17 cellular contexts compared by ENCODE assay signal in genomic region chr3:190013943-190014924, GRCh38.
A peak's percentile ranks its signal among the peaks of the same experiment; 100 is the strongest.
DNase-seq lines count a peak whose midpoint lies in the region; ATAC-seq and TF ChIP-seq lines count a peak whose summit lies in the region.
"Had no signal": no experiment of that assay in that cellular context is flagged by ENCODE, and none has a peak within 500 bp of the region (broad histone marks: within the 10 kb centered on the region; RNA-seq: fewer than 3 reads in every experiment).

No MANE protein-coding gene starts in this region.

- H3K9me2 ChIP-seq in GM23248 (ENCODE audit: insufficient read depth) = no peaks in the 10 kb centered on the region; the same call in 1 of the 2 replicates

- H3K36me3 Mint-ChIP-seq in endodermal cell (ENCODE audit: low read depth) (peaks cover 23% of the 10 kb centered on the region), osteocyte (ENCODE audit: unreplicated experiment) (peaks cover 4% of the 10 kb centered on the region)
- H3K36me3 Mint-ChIP-seq: natural killer cell treated with Interleukin-12 subunit alpha and Interleukin-12 subunit beta and Interleukin-15 and Interleukin-18, amount 100 ng/mL, for 72 hours had no signal

- H3K4me3 Mint-ChIP-seq in endodermal cell (no peak overlapping the region), osteocyte (ENCODE audit: unreplicated experiment) (no peak overlapping the region)
- H3K4me3 Mint-ChIP-seq: activated CD4-positive, alpha-beta T cell treated with anti-CD3 and anti-CD28 coated beads for 36 hours; B cell; natural killer cell treated with Interleukin-12 subunit alpha and Interleukin-12 subunit beta and Interleukin-15 and Interleukin-18, amount 100 ng/mL, for 72 hours had no signal

- H3K27me3 Mint-ChIP-seq in endodermal cell (ENCODE audit: insufficient read depth) (no peaks in the 10 kb centered on the region), osteocyte (ENCODE audit: unreplicated experiment) (no peaks in the 10 kb centered on the region)
- H3K27me3 Mint-ChIP-seq: B cell had no signal

- 92% methylated on average over 7 of the region's 7 CpGs for WGBS in GM23248 (ENCODE audit: low coverage in 1 of 2, low lambda C conversion rate in 2 of 2, missing lambda C conversion rate in 2 of 2), 2 experiments
- 61 to 78% methylated on average over 4 to 7 of the region's 7 CpGs for WGBS in endodermal cell (ENCODE audit: insufficient coverage in 1 of 2, insufficient read length in 1 of 2), 2 experiments
- 62 to 64% methylated on average over 7 of the region's 7 CpGs for WGBS in lower leg skin, 2 donors
- WGBS in sigmoid colon, 2 donors = 69 to 80% methylated on average over 7 of the region's 7 CpGs

- H3K27ac Mint-ChIP-seq in endodermal cell (peak overlapping the region; percentile 45), osteocyte (ENCODE audit: unreplicated experiment) (peak overlapping the region; percentile 58)
- H3K27ac Mint-ChIP-seq: activated CD4-positive, alpha-beta T cell treated with anti-CD3 and anti-CD28 coated beads for 36 hours; B cell; natural killer cell treated with Interleukin-12 subunit alpha and Interleukin-12 subunit beta and Interleukin-15 and Interleukin-18, amount 100 ng/mL, for 72 hours had no signal

- H3F3A ChIP-seq in GM23248 (ENCODE audit: insufficient read depth) = peaks cover 29% of the 10 kb centered on the region

- H3K4me1 ChIP-seq in GM23248 (ENCODE audit: insufficient read depth) (peaks cover 33% of the 10 kb centered on the region), endodermal cell (ENCODE audit: control insufficient read depth, insufficient read depth, low read length) (peaks cover 24% of the 10 kb centered on the region), sigmoid colon (peaks cover 0 to 30% (median 15%) of the 10 kb centered on the region in 4 donors)

- TF ChIP-seq EP300 in sigmoid colon (IDR thresholded peaks at IDR 0.05) = no peak

- H3K36me3 ChIP-seq in GM23248 (ENCODE audit: low read depth) = no peaks in the 10 kb centered on the region
- H3K36me3 ChIP-seq in endodermal cell (ENCODE audit: control insufficient read depth, insufficient read depth, low read length) = peaks cover 57% of the 10 kb centered on the region
- no peaks in the 10 kb centered on the region for H3K36me3 ChIP-seq in sigmoid colon
- H3K36me3 ChIP-seq: brain microvascular endothelial cell had no signal

- ATAC-seq in GM21381 (IDR thresholded peaks at IDR 0.05; ENCODE audit: unreplicated experiment) = no peak
- ATAC-seq: activated CD4-positive, alpha-beta T cell treated with anti-CD3 and anti-CD28 coated beads for 36 hours; natural killer cell treated with Interleukin-12 subunit alpha and Interleukin-12 subunit beta and Interleukin-15 and Interleukin-18, amount 100 ng/mL, for 72 hours; Right ventricle myocardium inferior had no signal

- H3K9ac ChIP-seq in GM23248 = no peak overlapping the region
- H3K9ac ChIP-seq in endodermal cell (ENCODE audit: extremely low read depth, low read length, poor library complexity, severe bottlenecking) = no peak overlapping the region

- H4K20me1 ChIP-seq in GM23248 (ENCODE audit: insufficient read depth) = no peaks in the 10 kb centered on the region

- H3K4me3 ChIP-seq in GM23248 (no peak overlapping the region), endodermal cell (ENCODE audit: low read length) (peak overlapping the region; percentile 10), lower leg skin (ENCODE audit: low read depth, poor library complexity, severe bottlenecking) (no peak overlapping the region), sigmoid colon (no peak overlapping the region)

- intact Hi-C loops in lower leg skin (cut with DNase I; ENCODE audit: low total_unique reads) (no loop called here), sigmoid colon (cut with DNase I) (no loop called here)

- no peak overlapping the region for H2AFZ ChIP-seq in GM23248

- no peak for TF ChIP-seq CTCF in endodermal cell (conservative IDR thresholded peaks at IDR 0.05)
- TF ChIP-seq CTCF in osteocyte (IDR thresholded peaks at IDR 0.05) = no peak
- TF ChIP-seq CTCF in lower leg skin (IDR thresholded peaks at IDR 0.05) = no peak
- no peak for TF ChIP-seq CTCF in sigmoid colon (IDR thresholded peaks at IDR 0.05)

- H3K9me3 ChIP-seq in GM23248 (ENCODE audit: low read depth) (no peaks in the 10 kb centered on the region), endodermal cell (ENCODE audit: control insufficient read depth, low read length) (no peaks in the 10 kb centered on the region), sigmoid colon (no peaks in the 10 kb centered on the region)

- H3K4me1 Mint-ChIP-seq in endodermal cell = peaks cover 61% of the 10 kb centered on the region
- H3K4me1 Mint-ChIP-seq in osteocyte (ENCODE audit: unreplicated experiment) = peaks cover 89% of the 10 kb centered on the region
- H3K4me1 Mint-ChIP-seq: activated CD4-positive, alpha-beta T cell treated with anti-CD3 and anti-CD28 coated beads for 36 hours; B cell had no signal

- TF ChIP-seq POLR2A in lower leg skin (IDR thresholded peaks at IDR 0.05) (no peak), sigmoid colon (IDR thresholded peaks at IDR 0.05) (no peak)

- in situ Hi-C loops in GM23248 (cut with MboI) = no loop called here

- H3K4me2 ChIP-seq in GM23248 (ENCODE audit: unreplicated experiment) = no peak overlapping the region

- H3K79me2 ChIP-seq in GM23248 (ENCODE audit: insufficient read depth) = no peaks in the 10 kb centered on the region

- H3K9me3 Mint-ChIP-seq in endodermal cell (no peaks in the 10 kb centered on the region), osteocyte (ENCODE audit: unreplicated experiment) (no peaks in the 10 kb centered on the region)
- H3K9me3 Mint-ChIP-seq: natural killer cell treated with Interleukin-12 subunit alpha and Interleukin-12 subunit beta and Interleukin-15 and Interleukin-18, amount 100 ng/mL, for 72 hours had no signal

- H3K27ac ChIP-seq in GM23248 = no peak overlapping the region
- no peak overlapping the region for H3K27ac ChIP-seq in endodermal cell (ENCODE audit: low read depth, low read length)
- H3K27ac ChIP-seq in sigmoid colon = no peak overlapping the region
- H3K27ac ChIP-seq: brain microvascular endothelial cell had no signal

- H3K27me3 ChIP-seq in GM23248 (replicated peaks; ENCODE audit: insufficient read depth) = no peaks in the 10 kb centered on the region
- H3K27me3 ChIP-seq in endodermal cell (ENCODE audit: control insufficient read depth, insufficient read depth, low read length, poor library complexity, severe bottlenecking) = no peaks in the 10 kb centered on the region
- H3K27me3 ChIP-seq in sigmoid colon = no peaks in the 10 kb centered on the region
- H3K27me3 ChIP-seq: brain microvascular endothelial cell had no signal

- DNase-seq in GM23248 (peak; percentile 32), LoVo (ENCODE audit: low spot score) (peak; percentile 16), endodermal cell (peak; percentile 46), osteocyte (ENCODE audit: extremely low spot score, unreplicated experiment) (no peak), lower leg skin (ENCODE audit: low spot score in 2 of 2) (no peak), sigmoid colon (no peak)
- DNase-seq in stimulated activated CD4-positive, alpha-beta T cell treated with anti-CD3 and anti-CD28 coated beads, Interleukin-2, amount 100 ng/mL, for 48 hours = no peak
- DNase-seq: activated CD4-positive, alpha-beta T cell treated with anti-CD3 and anti-CD28 coated beads for 36 hours; activated naive CD4-positive, alpha-beta T cell treated with anti-CD3 and anti-CD28 coated beads, Interleukin-2, amount 50 U/mL, for 16 hours; brain microvascular endothelial cell; H7; KBM-7; NCI-H1092 treated with DMSO at 0.1 percent for 48 hours had no signal

Comparison
In these comparisons a context has a peak if more than half of its experiments do, and no peak if none do; other contexts are left out.
1. DNase-seq: peak in GM23248 (single experiment), LoVo (single experiment) and endodermal cell (single experiment); none in osteocyte (single experiment), stimulated activated CD4-positive, alpha-beta T cell treated with anti-CD3 and anti-CD28 coated beads, Interleukin-2, amount 100 ng/mL, for 48 hours (0 of 2), lower leg skin (0 of 2) and sigmoid colon (single experiment).